24 cellular contexts compared by ENCODE assay signal in genomic region chr11:26896716-26897115, GRCh38.
DNase-seq lines count a peak whose midpoint lies in the region; TF ChIP-seq lines count a peak whose summit lies in the region.
"Had no signal": no experiment of that assay in that cellular context is flagged by ENCODE, and none has a peak within 500 bp of the region (broad histone marks: within the 10 kb centered on the region; RNA-seq: fewer than 3 reads in every experiment).

No MANE protein-coding gene starts in this region.

- H3K4me1 ChIP-seq in adipocyte (ENCODE audit: control insufficient read depth, insufficient read depth, low read length), result peaks cover 5% of the 10 kb centered on the region
- no peaks in the 10 kb centered on the region for H3K4me1 ChIP-seq in CD4-positive, alpha-beta memory T cell (ENCODE audit: insufficient read depth, low read length)
- H3K4me1 ChIP-seq: HAP-1, Peyer's patch had no signal

- H3K27me3 Mint-ChIP-seq in immature natural killer cell (ENCODE audit: low read depth in 3 of 3), result no peaks in the 10 kb centered on the region
- no peaks in the 10 kb centered on the region for H3K27me3 Mint-ChIP-seq in CD4-positive, alpha-beta memory T cell
- H3K27me3 Mint-ChIP-seq: IgD-negative memory B cell had no signal

- DNase-seq in AG09309 (ENCODE audit: low read depth) (peak; percentile 29), GM03348 (ENCODE audit: low spot score) (peak; percentile 43), adipocyte (ENCODE audit: low read depth) (peak; percentile 56), fibroblast of villous mesenchyme (ENCODE audit: low read depth) (peak; percentile 59), iPS-NIHi11 (ENCODE audit: low spot score) (no peak), immature natural killer cell (no peak), NCI-H345 (lab: John Stamatoyannopoulos, UW) (no peak)
- DNase-seq in CD4-positive, alpha-beta memory T cell, result no peak
- DNase-seq: AML-193, DMS53, Karpas-422, MV-4-11, NCI-H1105 treated with DMSO at 0.1 percent for 48 hours, NCI-H1694, NCI-H2081, NCI-H2171, NCI-H446, NCI-H526, Peyer's patch had no signal

- no peak overlapping the region for H3K4me3 Mint-ChIP-seq in immature natural killer cell
- no peak overlapping the region for H3K4me3 Mint-ChIP-seq in CD4-positive, alpha-beta memory T cell
- H3K4me3 Mint-ChIP-seq: GM23338, IgD-negative memory B cell had no signal

- TF ChIP-seq CTCF in AG09309 (IDR thresholded peaks at IDR 0.05; ENCODE audit: control insufficient read depth, insufficient read depth, low read depth, low read length, missing control alignments), result no peak
- no peak for TF ChIP-seq CTCF in fibroblast of villous mesenchyme (IDR thresholded peaks at IDR 0.05; ENCODE audit: insufficient read depth, low read depth, low read length)

- peaks cover 2% of the 10 kb centered on the region for H3K9me3 ChIP-seq in adipocyte (ENCODE audit: control insufficient read depth, low read length)
- H3K9me3 ChIP-seq in CD4-positive, alpha-beta memory T cell (ENCODE audit: control insufficient read depth in 1 of 2, low read length in 2 of 2), result no peaks in the 10 kb centered on the region
- H3K9me3 ChIP-seq: HAP-1, Peyer's patch had no signal

- H3K9ac ChIP-seq in adipocyte (ENCODE audit: low read length), result no peak overlapping the region

- no peak overlapping the region for H3K27ac ChIP-seq in CD4-positive, alpha-beta memory T cell (ENCODE audit: low read depth, low read length)
- H3K27ac ChIP-seq: C4-2B, HL-60, Peyer's patch had no signal

- H3K4me3 ChIP-seq in AG09309 (ENCODE audit: control insufficient read depth, low read depth, low read length), result no peak overlapping the region
- no peak overlapping the region for H3K4me3 ChIP-seq in adipocyte (ENCODE audit: low read length)
- no peak overlapping the region for H3K4me3 ChIP-seq in fibroblast of villous mesenchyme (ENCODE audit: low read depth, low read length)
- H3K4me3 ChIP-seq in CD4-positive, alpha-beta memory T cell (ENCODE audit: low read length in 2 of 2), result no peak overlapping the region
- H3K4me3 ChIP-seq: GM23338, HAP-1, Peyer's patch had no signal

- no peaks in the 10 kb centered on the region for H3K36me3 ChIP-seq in adipocyte (ENCODE audit: control insufficient read depth, insufficient read depth, low read length, severe bottlenecking)
- H3K36me3 ChIP-seq in CD4-positive, alpha-beta memory T cell (ENCODE audit: insufficient read depth, low read length), result no peaks in the 10 kb centered on the region
- H3K36me3 ChIP-seq: HAP-1, Peyer's patch had no signal

- CTCF ChIA-PET in CD4-positive, alpha-beta memory T cell (lab: Charles Lee; ENCODE audit: partially characterized antibody), result no interaction called here

- H3K4me1 Mint-ChIP-seq in immature natural killer cell, result no peaks in the 10 kb centered on the region
- no peaks in the 10 kb centered on the region for H3K4me1 Mint-ChIP-seq in CD4-positive, alpha-beta memory T cell
- H3K4me1 Mint-ChIP-seq: GM23338, IgD-negative memory B cell had no signal

- POLR2A ChIA-PET in CD4-positive, alpha-beta memory T cell (lab: Charles Lee; ENCODE audit: partially characterized antibody), result no interaction called here

- H3K27me3 ChIP-seq in adipocyte (replicated peaks; ENCODE audit: control insufficient read depth, insufficient read depth, low read length), result no peaks in the 10 kb centered on the region
- H3K27me3 ChIP-seq in CD4-positive, alpha-beta memory T cell (ENCODE audit: insufficient read depth, low read length), result no peaks in the 10 kb centered on the region
- H3K27me3 ChIP-seq: Peyer's patch had no signal

- H3K9me3 Mint-ChIP-seq in immature natural killer cell, result peaks cover 6 to 59% (median 21%) of the 10 kb centered on the region in 6 donors
- peaks cover 2 to 9% (median 7%) of the 10 kb centered on the region in 8 donors for H3K9me3 Mint-ChIP-seq in CD4-positive, alpha-beta memory T cell

- H3K36me3 Mint-ChIP-seq in immature natural killer cell, result no peaks in the 10 kb centered on the region
- H3K36me3 Mint-ChIP-seq in CD4-positive, alpha-beta memory T cell, result no peaks in the 10 kb centered on the region
- H3K36me3 Mint-ChIP-seq: IgD-negative memory B cell had no signal

- intact Hi-C loops in CD4-positive, alpha-beta memory T cell (cut with micrococcal nuclease), result no loop called here

- no peak overlapping the region for H3K27ac Mint-ChIP-seq in immature natural killer cell
- no peak overlapping the region for H3K27ac Mint-ChIP-seq in CD4-positive, alpha-beta memory T cell
- H3K27ac Mint-ChIP-seq: GM23338, IgD-negative memory B cell had no signal

Comparison
In these comparisons a context has a peak if more than half of its experiments do, and no peak if none do; other contexts are left out.
1. DNase-seq: peak in AG09309 (single experiment), GM03348 (single experiment), adipocyte (single experiment) and fibroblast of villous mesenchyme (single experiment); none in iPS-NIHi11 (single experiment), immature natural killer cell (0 of 3), NCI-H345 (single experiment) and CD4-positive, alpha-beta memory T cell (0 of 5).